35 cellular contexts compared by ENCODE assay signal in genomic region chrX:40603446-40603845, GRCh38. TPM values are rescaled to one million over a fixed set of nuclear protein-coding genes. Genes with fewer than 3 reads are reported as not detected.
"Had no signal": no experiment of that assay in that cellular context is flagged by ENCODE, and none has a peak within 500 bp of the region (broad histone marks: within the 10 kb centered on the region; RNA-seq: fewer than 3 reads in every experiment).

No MANE protein-coding gene starts in this region.

- H3K4me3 ChIP-seq: ascending aorta, body of pancreas, breast epithelium, SJCRH30, SK-N-MC had no signal

- H3K4me1 Mint-ChIP-seq: activated CD4-positive, alpha-beta memory T cell treated with anti-CD3 and anti-CD28 coated beads, Interleukin-2, amount 10 ng/mL, durations not matched to agents 7 days and 5 days; activated CD8-positive, alpha-beta memory T cell treated with anti-CD3 and anti-CD28 coated beads, Interleukin-2, amount 10 ng/mL, durations not matched to agents 7 days and 5 days; activated naive CD8-positive, alpha-beta T cell treated with anti-CD3 and anti-CD28 coated beads, Interleukin-2, amount 10 ng/mL, durations not matched to agents 7 days and 5 days; WTC11 had no signal

- H3K27me3 ChIP-seq: ascending aorta, body of pancreas, SJCRH30 had no signal

- H3K9me3 ChIP-seq: ascending aorta, body of pancreas, breast epithelium, SJCRH30 had no signal

- ATAC-seq: activated CD4-positive, CD25-positive, alpha-beta regulatory T cell treated with anti-CD3 and anti-CD28 coated beads, Interleukin-2, amount 50 U/mL, for 24 hours; activated CD8-positive, alpha-beta memory T cell treated with anti-CD3 and anti-CD28 coated beads, Interleukin-2, amount 10 ng/mL, durations not matched to agents 7 days and 5 days; body of pancreas; Panc1; WTC11 had no signal

- H3K4me3 Mint-ChIP-seq: activated CD4-positive, alpha-beta memory T cell treated with anti-CD3 and anti-CD28 coated beads, Interleukin-2, amount 10 ng/mL, durations not matched to agents 7 days and 5 days; activated CD8-positive, alpha-beta memory T cell treated with anti-CD3 and anti-CD28 coated beads, Interleukin-2, amount 10 ng/mL, durations not matched to agents 7 days and 5 days; activated naive CD8-positive, alpha-beta T cell treated with anti-CD3 and anti-CD28 coated beads, Interleukin-2, amount 10 ng/mL, durations not matched to agents 7 days and 5 days; T-helper 2 cell treated with Interferon-gamma antibody and Interleukin-4, amounts not matched to agents 5 μg/mL and 100 μg/mL, for 36 hours; WTC11 had no signal

- H3K27ac ChIP-seq: ascending aorta, body of pancreas, breast epithelium, SJCRH30, SK-N-MC had no signal

- H3K9me3 Mint-ChIP-seq: activated CD4-positive, alpha-beta memory T cell treated with anti-CD3 and anti-CD28 coated beads, Interleukin-2, amount 10 ng/mL, durations not matched to agents 7 days and 5 days; activated naive CD8-positive, alpha-beta T cell treated with anti-CD3 and anti-CD28 coated beads, Interleukin-2, amount 10 ng/mL, durations not matched to agents 7 days and 5 days; T-helper 2 cell treated with Interferon-gamma antibody and Interleukin-4, amounts not matched to agents 5 μg/mL and 100 μg/mL, for 36 hours; WTC11 had no signal

- DNase-seq: activated CD4-positive, alpha-beta memory T cell treated with anti-CD3 and anti-CD28 coated beads, Interleukin-2, amount 10 ng/mL, durations not matched to agents 7 days and 5 days; activated CD4-positive, alpha-beta T cell treated with anti-CD3 and anti-CD28 coated beads for 4 hours; activated CD8-positive, alpha-beta memory T cell treated with anti-CD3 and anti-CD28 coated beads for 24 hours; activated CD8-positive, alpha-beta memory T cell treated with anti-CD3 and anti-CD28 coated beads, Interleukin-2, amount 10 ng/mL, durations not matched to agents 7 days and 5 days; activated CD8-positive, alpha-beta memory T cell treated with anti-CD3 and anti-CD28 coated beads, Interleukin-2, amount 50 U/mL, for 48 hours; activated effector memory CD4-positive, alpha-beta T cell treated with Interleukin-2 at 50 U/mL for 16 hours; activated naive CD8-positive, alpha-beta T cell treated with anti-CD3 and anti-CD28 coated beads, Interleukin-2, amount 10 ng/mL, durations not matched to agents 7 days and 5 days; activated T-cell treated with anti-CD3 and anti-CD28 coated beads, Interleukin-2, amount 50 U/mL, for 48 hours; amygdala; body of pancreas; cerebellar nuclear complex; Karpas-422; KBM-7; NCI-H1105; NCI-H1436; NCI-H1694; NCI-H1930; NCI-H2081 treated with DMSO at 0.1 percent for 48 hours; NCI-H226; NCI-H446 treated with DMSO at 0.1 percent for 48 hours; NCI-H524; SHP77; SJCRH30 had no signal

- H3K27ac Mint-ChIP-seq: activated CD4-positive, alpha-beta memory T cell treated with anti-CD3 and anti-CD28 coated beads, Interleukin-2, amount 10 ng/mL, durations not matched to agents 7 days and 5 days; activated CD8-positive, alpha-beta memory T cell treated with anti-CD3 and anti-CD28 coated beads, Interleukin-2, amount 10 ng/mL, durations not matched to agents 7 days and 5 days; activated naive CD8-positive, alpha-beta T cell treated with anti-CD3 and anti-CD28 coated beads, Interleukin-2, amount 10 ng/mL, durations not matched to agents 7 days and 5 days; T-helper 2 cell treated with Interferon-gamma antibody and Interleukin-4, amounts not matched to agents 5 μg/mL and 100 μg/mL, for 36 hours; WTC11 had no signal

- H3K36me3 ChIP-seq: breast epithelium, SJCRH30 had no signal

- H3K4me1 ChIP-seq: ascending aorta, body of pancreas, breast epithelium, SJCRH30 had no signal

- H3K27me3 Mint-ChIP-seq: activated CD4-positive, alpha-beta memory T cell treated with anti-CD3 and anti-CD28 coated beads, Interleukin-2, amount 10 ng/mL, durations not matched to agents 7 days and 5 days; activated CD8-positive, alpha-beta memory T cell treated with anti-CD3 and anti-CD28 coated beads, Interleukin-2, amount 10 ng/mL, durations not matched to agents 7 days and 5 days; activated naive CD8-positive, alpha-beta T cell treated with anti-CD3 and anti-CD28 coated beads, Interleukin-2, amount 10 ng/mL, durations not matched to agents 7 days and 5 days had no signal

- FAIRE-seq: TTC549 had no signal

RNA-seq across cellular contexts. Expression of gene MPC1L, which starts 19.8 kb away (rescaled TPM):
- total RNA-seq: activated CD4-positive, alpha-beta memory T cell treated with anti-CD3 and anti-CD28 coated beads, Interleukin-2, amount 10 ng/mL, durations not matched to agents 7 days and 5 days; activated CD8-positive, alpha-beta memory T cell treated with anti-CD3 and anti-CD28 coated beads, Interleukin-2, amount 10 ng/mL, durations not matched to agents 7 days and 5 days; activated naive CD8-positive, alpha-beta T cell treated with anti-CD3 and anti-CD28 coated beads, Interleukin-2, amount 10 ng/mL, durations not matched to agents 7 days and 5 days; ascending aorta; body of pancreas; breast epithelium; cardiac septum; MCF 10A; RPMI7951; SJCRH30; T-helper 1 cell treated with Interleukin-12 subunit alpha and Interleukin-12 subunit beta and Interleukin-4 antibody, amounts not matched to agents 30 ng/mL and 1 ng/mL, for 36 hours; WTC11 had no signal
